In genomic region chr1:162422662-162423375, GRCh38 we compare ENCODE assay signal across 1 cellular context.
TF ChIP-seq lines count a peak whose summit lies in the region.

No MANE protein-coding gene starts in this region.

TF ChIP-seq in GM12878, 131 proteins besides CTCF, POLR2A, EP300 and RAD21:
- TF ChIP-seq ZBTB4 (CRISPR knock-in tag; IDR thresholded peaks at IDR 0.05) (no peak), NBN (IDR thresholded peaks at IDR 0.05) (no peak), ZSCAN29 (IDR thresholded peaks at IDR 0.05) (no peak), SPI1 (IDR thresholded peaks at IDR 0.05; ENCODE audit: borderline replicate concordance, insufficient read depth, low read depth, low read length) (peak; percentile 7; the same call in 1 of the 2 replicates), RCOR1 (conservative IDR thresholded peaks at IDR 0.05; ENCODE audit: low read depth, low read length) (no peak), EGR1 (IDR thresholded peaks at IDR 0.05; ENCODE audit: borderline replicate concordance in 1 of 2, low read depth in 2 of 2, low read length in 2 of 2) (no peak)
